In genomic region chr10:79270471-79271246, GRCh38 we compare ENCODE assay signal across 1 cellular context.
TF ChIP-seq lines count a peak whose summit lies in the region.

No MANE protein-coding gene starts in this region.

TF ChIP-seq in K562, 482 proteins besides CTCF, POLR2A, EP300 and RAD21 (continued from another document):
- TF ChIP-seq HMGXB4 (CRISPR knock-in tag; IDR thresholded peaks at IDR 0.05) = no peak
- no peak for TF ChIP-seq NR2C2 (CRISPR knock-in tag; IDR thresholded peaks at IDR 0.05)
- peak; percentile 66; the same call in 1 of the 2 replicates for TF ChIP-seq NR2C2 (tag; IDR thresholded peaks at IDR 0.05)
- TF ChIP-seq ZNF79 (CRISPR knock-in tag; IDR thresholded peaks at IDR 0.05; ENCODE audit: low read depth) = no peak
- TF ChIP-seq POLR3G (IDR thresholded peaks at IDR 0.05; ENCODE audit: extremely low read depth, insufficient read length, insufficient replicate concordance) = no peak
- TF ChIP-seq ZNF589 (CRISPR knock-in tag; IDR thresholded peaks at IDR 0.05; ENCODE audit: low read depth) = 0 out of 2 replicates have a peak, but pooled peaks have one; percentile 46
